ENCODE assay signal across 10 cellular contexts in genomic region chr17:19127148-19127980, GRCh38. TPM values are rescaled to one million over a fixed set of nuclear protein-coding genes. Genes with fewer than 3 reads are reported as not detected.
A peak's percentile ranks its signal among the peaks of the same experiment; 100 is the strongest.
DNase-seq lines count a peak whose midpoint lies in the region; ATAC-seq, FAIRE-seq and TF ChIP-seq lines count a peak whose summit lies in the region.
"Not testable (repeated sequence)": the region's sequence is repeated elsewhere in the genome, so short reads cannot be mapped to it uniquely, and the experiment has no call there.
"Had no signal": no experiment of that assay in that cellular context is flagged by ENCODE, and none has a peak within 500 bp of the region (broad histone marks: within the 10 kb centered on the region; RNA-seq: fewer than 3 reads in every experiment).

Gene GRAPL (plus strand): TSS chr17:19127589. CDS start chr17:19127620, 31 bp downstream.

- H3K79me2 ChIP-seq in OCI-LY1 (ENCODE audit: insufficient read depth, low read length), result not testable (repeated sequence)

- H3K36me3 Mint-ChIP-seq in activated CD4-positive, alpha-beta T cell treated with anti-CD3 and anti-CD28 coated beads for 36 hours (ENCODE audit: low read depth); activated naive CD8-positive, alpha-beta T cell treated with anti-CD3 and anti-CD28 coated beads, Interleukin-2, amount 50 U/mL, for 24 hours (ENCODE audit: low read depth); naive thymus-derived CD8-positive, alpha-beta T cell: not testable (repeated sequence)

- not testable (repeated sequence) for TF ChIP-seq CTCF in OCI-LY1 (IDR thresholded peaks at IDR 0.05; ENCODE audit: low read length); upper lobe of left lung (IDR thresholded peaks at IDR 0.05)

- no CpG with 5 or more reads among the region's 14 CpGs for WGBS in upper lobe of left lung, 2 donors

- not testable (repeated sequence) for H3K9ac ChIP-seq in OCI-LY1 (ENCODE audit: low read length)

- not testable (repeated sequence) for H3K27ac Mint-ChIP-seq in activated CD4-positive, alpha-beta T cell treated with anti-CD3 and anti-CD28 coated beads for 36 hours; activated naive CD8-positive, alpha-beta T cell treated with anti-CD3 and anti-CD28 coated beads, Interleukin-2, amount 50 U/mL, for 24 hours; naive thymus-derived CD8-positive, alpha-beta T cell

- not testable (repeated sequence) for H2AFZ ChIP-seq in OCI-LY1 (ENCODE audit: low read length)

- H3K4me3 ChIP-seq in OCI-LY1 (ENCODE audit: low read depth, low read length, poor library complexity, severe bottlenecking), result peak within 1 kb of the TSS; percentile 55
- not testable (repeated sequence) for H3K4me3 ChIP-seq in upper lobe of left lung

- TF ChIP-seq EP300 in upper lobe of left lung (IDR thresholded peaks at IDR 0.05), result not testable (repeated sequence)

- not testable (repeated sequence) for H3K4me1 ChIP-seq in OCI-LY1 (ENCODE audit: insufficient read depth, low read length, severe bottlenecking); upper lobe of left lung

- not testable (repeated sequence) for H4K20me1 ChIP-seq in OCI-LY1 (ENCODE audit: insufficient read depth, low read length)

- not testable (repeated sequence) for H3K9me3 ChIP-seq in OCI-LY1 (ENCODE audit: low read length); upper lobe of left lung

- not testable (repeated sequence) for DNase-seq in GM12892 (ENCODE audit: insufficient read length); activated CD4-positive, alpha-beta T cell treated with anti-CD3 and anti-CD28 coated beads for 36 hours; activated naive CD8-positive, alpha-beta T cell treated with anti-CD3 and anti-CD28 coated beads, Interleukin-2, amount 50 U/mL, for 24 hours; left lobe of liver (ENCODE audit: low spot score); naive thymus-derived CD8-positive, alpha-beta T cell; upper lobe of left lung

- H3K4me3 Mint-ChIP-seq in activated CD4-positive, alpha-beta T cell treated with anti-CD3 and anti-CD28 coated beads for 36 hours; activated naive CD8-positive, alpha-beta T cell treated with anti-CD3 and anti-CD28 coated beads, Interleukin-2, amount 50 U/mL, for 24 hours; naive thymus-derived CD8-positive, alpha-beta T cell: not testable (repeated sequence)

- intact Hi-C loops in activated CD4-positive, alpha-beta T cell treated with anti-CD3 and anti-CD28 coated beads for 36 hours (cut with DNase I, micrococcal nuclease), result not testable (repeated sequence)

- not testable (repeated sequence) for H3K9me3 Mint-ChIP-seq in activated CD4-positive, alpha-beta T cell treated with anti-CD3 and anti-CD28 coated beads for 36 hours (ENCODE audit: low read depth); activated naive CD8-positive, alpha-beta T cell treated with anti-CD3 and anti-CD28 coated beads, Interleukin-2, amount 50 U/mL, for 24 hours; naive thymus-derived CD8-positive, alpha-beta T cell

- 0 out of 2 replicates have a peak within 1 kb of the TSS, but pooled peaks have one; percentile 53 for H3K4me2 ChIP-seq in OCI-LY1 (ENCODE audit: low read length)

- not testable (repeated sequence) for H3F3A ChIP-seq in OCI-LY1 (ENCODE audit: insufficient read depth, low read length)

- not testable (repeated sequence) for H3K4me1 Mint-ChIP-seq in activated CD4-positive, alpha-beta T cell treated with anti-CD3 and anti-CD28 coated beads for 36 hours; activated naive CD8-positive, alpha-beta T cell treated with anti-CD3 and anti-CD28 coated beads, Interleukin-2, amount 50 U/mL, for 24 hours; naive thymus-derived CD8-positive, alpha-beta T cell

- FAIRE-seq in GM12892 (lab: Jason Lieb, UNC), result peak; percentile 88

- TF ChIP-seq POLR2A in GM12892 (IDR thresholded peaks at IDR 0.05; ENCODE audit: low read depth, low read length); upper lobe of left lung (IDR thresholded peaks at IDR 0.05): not testable (repeated sequence)

- peak within 1 kb of the TSS; percentile 56 for H3K27ac ChIP-seq in OCI-LY1 (ENCODE audit: low read depth, low read length, poor library complexity, severe bottlenecking)
- not testable (repeated sequence) for H3K27ac ChIP-seq in upper lobe of left lung

- H3K27me3 Mint-ChIP-seq in activated CD4-positive, alpha-beta T cell treated with anti-CD3 and anti-CD28 coated beads for 36 hours; activated naive CD8-positive, alpha-beta T cell treated with anti-CD3 and anti-CD28 coated beads, Interleukin-2, amount 50 U/mL, for 24 hours; naive thymus-derived CD8-positive, alpha-beta T cell: not testable (repeated sequence)

- ATAC-seq in activated CD4-positive, alpha-beta T cell treated with anti-CD3 and anti-CD28 coated beads for 36 hours, result peak; percentile 66
- ATAC-seq in activated naive CD8-positive, alpha-beta T cell treated with anti-CD3 and anti-CD28 coated beads, Interleukin-2, amount 50 U/mL, for 24 hours, result peak; percentile 58
- ATAC-seq in esophagus mucosa, result peak; percentile 8
- ATAC-seq in left lobe of liver, result peak; percentile 42
- ATAC-seq in naive thymus-derived CD8-positive, alpha-beta T cell, result peak; percentile 87 to 93
- ATAC-seq in upper lobe of left lung (ENCODE audit: low FRiP score in 2 of 2), result peak; percentile 32 to 44

- not testable (repeated sequence) for H3K9me2 ChIP-seq in OCI-LY1 (ENCODE audit: low read depth, low read length)

- not testable (repeated sequence) for H3K36me3 ChIP-seq in OCI-LY1 (ENCODE audit: insufficient read depth, low read length); upper lobe of left lung

- POLR2A ChIA-PET in activated CD4-positive, alpha-beta T cell treated with anti-CD3 and anti-CD28 coated beads for 36 hours (lab: Charles Lee); naive thymus-derived CD8-positive, alpha-beta T cell (lab: Charles Lee): not testable (repeated sequence)

- not testable (repeated sequence) for H3K27me3 ChIP-seq in OCI-LY1 (ENCODE audit: insufficient read depth, low read length); upper lobe of left lung

- CTCF ChIA-PET in activated CD4-positive, alpha-beta T cell treated with anti-CD3 and anti-CD28 coated beads for 36 hours (lab: Charles Lee), result not testable (repeated sequence)

RNA-seq across cellular contexts. Expression of gene GRAPL, which starts in this region (rescaled TPM):
- 13.0 TPM for polyA plus RNA-seq in GM12892 (2012; ENCODE audit: missing spikeins)
- total RNA-seq in activated CD4-positive, alpha-beta T cell treated with anti-CD3 and anti-CD28 coated beads for 36 hours, result 1 to 10 TPM; 2.9 to 4.0 TPM
- 0.48 TPM for total RNA-seq in esophagus mucosa
- total RNA-seq in left lobe of liver, result 3.0 TPM
- total RNA-seq in naive thymus-derived CD8-positive, alpha-beta T cell, result 10 to 100 TPM; 67.3 to 69.6 TPM
- 1 to 10 TPM in 1 of 3 donors, under 1 TPM in 2; 0.44 to 1.2 (median 0.71) TPM for polyA plus RNA-seq in naive thymus-derived CD8-positive, alpha-beta T cell
- 10 to 100 TPM in 1 of 6 donors, 1 to 10 TPM in 5; 2.3 to 17.2 (median 5.0) TPM for total RNA-seq in upper lobe of left lung
- total RNA-seq: Daoy, H7 had no signal

Comparison
In these comparisons a context has a peak if more than half of its experiments do, and no peak if none do; other contexts are left out.
1. Peak in ATAC-seq in esophagus mucosa; RNA of the gene not detected or under 1 TPM.
2. ATAC-seq: peak in every context shown above with its lines; median percentile 90 in naive thymus-derived CD8-positive, alpha-beta T cell; 66 in activated CD4-positive, alpha-beta T cell treated with anti-CD3 and anti-CD28 coated beads for 36 hours; 58 in activated naive CD8-positive, alpha-beta T cell treated with anti-CD3 and anti-CD28 coated beads, Interleukin-2, amount 50 U/mL, for 24 hours; 42 in left lobe of liver; 38 in upper lobe of left lung; 8 in esophagus mucosa.